In the genomic region with DNA sequence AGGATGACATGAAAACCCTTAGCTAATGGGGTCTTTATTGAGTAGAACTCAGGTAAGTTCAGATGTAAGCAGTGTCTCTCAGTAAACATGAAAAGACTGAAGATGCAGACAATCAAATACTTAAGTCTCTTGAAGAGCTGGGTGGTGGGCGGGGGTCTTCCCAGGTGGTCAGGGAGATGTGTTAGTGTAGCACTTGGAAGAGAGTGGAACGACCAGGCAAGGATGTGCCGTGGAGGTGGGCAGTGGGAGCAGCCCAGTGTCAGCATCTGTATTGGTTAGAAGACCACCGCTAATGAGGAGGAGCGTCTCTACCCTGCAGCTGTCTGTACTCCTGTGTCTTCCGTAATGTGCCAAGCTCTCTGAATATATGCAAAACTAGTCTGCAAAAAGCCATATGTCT, we compare ENCODE assay signal across 21 cellular contexts. TPM values are rescaled to one million over a fixed set of nuclear protein-coding genes. Genes with fewer than 3 reads are reported as not detected.
DNase-seq lines count a peak whose midpoint lies in the region; ATAC-seq, FAIRE-seq and TF ChIP-seq lines count a peak whose summit lies in the region.
"Had no signal": no experiment of that assay in that cellular context is flagged by ENCODE, and none has a peak within 500 bp of the region (broad histone marks: within the 10 kb centered on the region; RNA-seq: fewer than 3 reads in every experiment).

No MANE protein-coding gene starts in this region.

- H3K9me3 Mint-ChIP-seq in nephron progenitor cell = no peaks in the 10 kb centered on the region
- H3K9me3 Mint-ChIP-seq: CD4-positive, alpha-beta memory T cell; GM23338 had no signal

- H3K36me3 Mint-ChIP-seq in nephron progenitor cell (ENCODE audit: low read depth) = peaks cover 25% of the 10 kb centered on the region
- H3K36me3 Mint-ChIP-seq: CD4-positive, alpha-beta memory T cell had no signal

- peaks cover 19 to 69% of the 10 kb centered on the region in 2 donors for H3K4me1 ChIP-seq in adrenal gland (replicated peaks in 1 of 2)
- peaks cover 8 to 87% (median 18%) of the 10 kb centered on the region in 3 donors for H3K4me1 ChIP-seq in esophagus squamous epithelium
- H3K4me1 ChIP-seq in upper lobe of left lung = peaks cover 11 to 32% (median 15%) of the 10 kb centered on the region in 4 donors
- H3K4me1 ChIP-seq in small intestine (ENCODE audit: control insufficient read depth in 2 of 2, insufficient read depth in 1 of 2, low read depth in 1 of 2, low read length in 1 of 2) = peaks cover 0 to 5% of the 10 kb centered on the region in 2 donors

- WGBS in adrenal gland, 4 donors = 86 to 90% (median 87%) methylated on average over 6 of the region's 6 CpGs
- WGBS in esophagus squamous epithelium, 2 donors = 79 to 85% methylated on average over 6 of the region's 6 CpGs
- WGBS in upper lobe of left lung, 2 donors = 87 to 96% methylated on average over 6 of the region's 6 CpGs
- WGBS in small intestine, 3 donors = 86 to 88% (median 86%) methylated on average over 6 of the region's 6 CpGs

- FAIRE-seq in small intestine (lab: Jason Lieb, UNC) = no peak
- FAIRE-seq: GM12892, K562 had no signal

- no peak for TF ChIP-seq EP300 in upper lobe of left lung (IDR thresholded peaks at IDR 0.05)

- no peak overlapping the region for H3K27ac Mint-ChIP-seq in nephron progenitor cell
- H3K27ac Mint-ChIP-seq: CD4-positive, alpha-beta memory T cell; GM23338 had no signal

- H3K27me3 Mint-ChIP-seq in nephron progenitor cell (ENCODE audit: low read depth, poor library complexity) = peaks cover 3% of the 10 kb centered on the region

- H3K36me3 ChIP-seq in adrenal gland (replicated peaks in 1 of 2) (peaks cover 0 to 4% of the 10 kb centered on the region in 2 donors), esophagus squamous epithelium (no peaks in the 10 kb centered on the region), upper lobe of left lung (no peaks in the 10 kb centered on the region), small intestine (ENCODE audit: control insufficient read depth in 2 of 2, insufficient read depth in 2 of 2, low read length in 2 of 2) (no peaks in the 10 kb centered on the region)
- H3K36me3 ChIP-seq: BE2C had no signal

- peaks cover 80% of the 10 kb centered on the region for H3K4me1 Mint-ChIP-seq in nephron progenitor cell

- no peak for ATAC-seq in upper lobe of left lung (ENCODE audit: low FRiP score in 2 of 2)
- ATAC-seq in GM19455 (IDR thresholded peaks at IDR 0.05; ENCODE audit: unreplicated experiment) = no peak
- ATAC-seq: GM23338, K562, PC-3 had no signal

- peak overlapping the region; percentile 23 for H3K4me3 Mint-ChIP-seq in nephron progenitor cell
- H3K4me3 Mint-ChIP-seq: CD4-positive, alpha-beta memory T cell; GM23338 had no signal

- DNase-seq in adrenal gland (no peak), esophagus squamous epithelium (lab: John Stamatoyannopoulos, UW) (no peak), nephron progenitor cell (no peak), cerebellum (ENCODE audit: low spot score) (no peak), upper lobe of left lung (no peak), small intestine (no peak)
- DNase-seq: BE2C; CD4-positive, alpha-beta memory T cell; DND-41; GDM1; NCI-H146; NCI-H2107; NCI-H226; NCI-H526 treated with DMSO at 0.1 percent for 48 hours; NK-92 treated with Interleukin-12 subunit alpha and Interleukin-12 subunit beta, amount 100 ng/mL, for 24 hours had no signal

- H3K9me3 ChIP-seq in adrenal gland (replicated peaks in 1 of 3) (no peaks in the 10 kb centered on the region), esophagus squamous epithelium (no peaks in the 10 kb centered on the region), upper lobe of left lung (no peaks in the 10 kb centered on the region), small intestine (ENCODE audit: control insufficient read depth, low read depth) (no peaks in the 10 kb centered on the region)
- H3K9me3 ChIP-seq: BE2C had no signal

- TF ChIP-seq POLR2A in adrenal gland (IDR thresholded peaks at IDR 0.05) (no peak), esophagus squamous epithelium (IDR thresholded peaks at IDR 0.05) (no peak), upper lobe of left lung (IDR thresholded peaks at IDR 0.05) (no peak)

- intact Hi-C loops in adrenal gland (cut with DNase I) = no loop called here
- intact Hi-C loops in esophagus squamous epithelium (cut with DNase I) = no loop called here

- H3K4me3 ChIP-seq in adrenal gland (peak overlapping the region in 1 of 4 donors; percentile 88), esophagus squamous epithelium (no peak overlapping the region), upper lobe of left lung (no peak overlapping the region), small intestine (ENCODE audit: low read depth in 1 of 2, low read length in 2 of 2) (no peak overlapping the region)
- H3K4me3 ChIP-seq: GM23338, K562 had no signal

- peak overlapping the region in 3 of 5 donors; percentile 28 to 68 (median 64) for H3K27ac ChIP-seq in adrenal gland
- H3K27ac ChIP-seq in esophagus squamous epithelium = peak overlapping the region in 3 of 4 donors; percentile 40 to 76 (median 69)
- H3K27ac ChIP-seq in upper lobe of left lung = no peak overlapping the region
- no peak overlapping the region for H3K27ac ChIP-seq in small intestine (ENCODE audit: low read depth in 1 of 2, low read length in 1 of 2)
- H3K27ac ChIP-seq: HL-60 had no signal

- H3K27me3 ChIP-seq in adrenal gland = peaks cover 6% of the 10 kb centered on the region
- peaks cover 0 to 24% (median 0%) of the 10 kb centered on the region in 4 donors for H3K27me3 ChIP-seq in esophagus squamous epithelium
- peaks cover 0 to 13% (median 0%) of the 10 kb centered on the region in 4 donors for H3K27me3 ChIP-seq in upper lobe of left lung
- H3K27me3 ChIP-seq in small intestine (ENCODE audit: control insufficient read depth in 2 of 2, insufficient read depth in 2 of 2, low read length in 2 of 2) = no peaks in the 10 kb centered on the region
- H3K27me3 ChIP-seq: BE2C had no signal

- no peak for TF ChIP-seq CTCF in adrenal gland (IDR thresholded peaks at IDR 0.05)
- no peak for TF ChIP-seq CTCF in esophagus squamous epithelium (IDR thresholded peaks at IDR 0.05)
- no peak for TF ChIP-seq CTCF in nephron progenitor cell (IDR thresholded peaks at IDR 0.05)
- no peak for TF ChIP-seq CTCF in upper lobe of left lung (IDR thresholded peaks at IDR 0.05)

RNA-seq across cellular contexts. Expression of gene S1PR3, which starts 4.4 kb away (rescaled TPM):
- 100 to 1,000 TPM in 1 of 8 donors, 10 to 100 TPM in 7; 44.1 to 108 (median 66.6) TPM for total RNA-seq in adrenal gland
- polyA plus RNA-seq in adrenal gland = 10 to 100 TPM; 14.1 to 85.6 (median 17.4) TPM
- total RNA-seq in esophagus squamous epithelium = 10 to 100 TPM in 1 of 4 donors, 1 to 10 TPM in 3; 1.3 to 14.3 (median 6.8) TPM
- 13.2 TPM for total RNA-seq in cerebellum
- total RNA-seq in upper lobe of left lung = 10 to 100 TPM in 2 of 6 donors, 1 to 10 TPM in 4; 3.3 to 13.6 (median 5.4) TPM
- 1 to 10 TPM in 1 of 3 donors, under 1 TPM in 2; 0.22 to 6.1 (median 0.54) TPM for polyA plus RNA-seq in small intestine
- total RNA-seq: CD4-positive, alpha-beta memory T cell had no signal
- polyA plus RNA-seq: CD4-positive, alpha-beta memory T cell had no signal

Comparison
In these comparisons a context has a peak if more than half of its experiments do, and no peak if none do; other contexts are left out.
1. H3K27ac ChIP-seq: peak in adrenal gland (3 of 5) and esophagus squamous epithelium (3 of 4); none in upper lobe of left lung (0 of 4) and small intestine (0 of 2).